ENCODE assay signal across 19 cellular contexts in genomic region chr11:61930936-61931335, GRCh38.
"Had no signal": no experiment of that assay in that cellular context is flagged by ENCODE, and none has a peak within 500 bp of the region (broad histone marks: within the 10 kb centered on the region; RNA-seq: fewer than 3 reads in every experiment).

No MANE protein-coding gene starts in this region.

- H3K27ac ChIP-seq: KMS-11, SJSA1, SK-N-MC had no signal

- H3K4me2 ChIP-seq: KMS-11 had no signal

- DNase-seq: IMR-90, Kasumi-1, MM.1S, NCI-H1092 treated with DMSO at 0.1 percent for 48 hours, NCI-H1436, NCI-H187, NCI-H2029, NCI-H2171 treated with DMSO at 0.1 percent for 48 hours, NCI-H345, NCI-H446 treated with DMSO at 0.1 percent for 48 hours, NCI-H510A treated with DMSO at 0.1 percent for 48 hours, NCI-H526, Right ventricle myocardium superior, RPMI8226, SIG-M5 had no signal

- H3K36me3 ChIP-seq: SJSA1 had no signal

- H3K4me3 ChIP-seq: SJSA1, SK-N-MC had no signal

- H3K9ac ChIP-seq: KMS-11 had no signal

- FAIRE-seq: RCC 7860 had no signal

- H3K4me1 ChIP-seq: SJSA1 had no signal

- H3K27me3 ChIP-seq: SJSA1 had no signal
